In the genomic region with DNA sequence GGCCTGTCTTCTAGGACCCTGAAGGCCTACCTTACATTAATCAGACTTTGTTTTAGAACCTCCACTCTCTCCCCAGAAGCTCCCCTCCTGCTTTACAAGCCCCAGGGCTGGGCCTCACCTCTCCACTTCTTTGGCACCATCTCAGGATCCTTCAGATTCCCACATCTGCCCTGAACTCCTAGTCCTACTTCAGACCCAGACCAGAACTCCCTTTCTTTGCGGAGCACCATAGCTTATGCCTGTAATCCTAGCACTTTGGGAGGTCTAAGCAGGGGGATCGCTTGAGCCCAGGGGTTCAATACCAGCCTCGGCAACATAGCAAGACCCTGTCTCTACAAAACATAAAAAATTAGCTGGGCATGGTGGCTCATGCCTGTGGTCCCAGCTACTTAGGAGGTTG, we compare ENCODE assay signal across 9 cellular contexts. TPM values are rescaled to one million over a fixed set of nuclear protein-coding genes. Genes with fewer than 3 reads are reported as not detected.
DNase-seq lines count a peak whose midpoint lies in the region; ATAC-seq lines count a peak whose summit lies in the region.
"Had no signal": no experiment of that assay in that cellular context is flagged by ENCODE, and none has a peak within 500 bp of the region (broad histone marks: within the 10 kb centered on the region; RNA-seq: fewer than 3 reads in every experiment).

No MANE protein-coding gene starts in this region.

- H3K4me3 Mint-ChIP-seq in stimulated activated naive CD8-positive, alpha-beta T cell treated with anti-CD3 and anti-CD28 coated beads, Interleukin-15, Interleukin-2, amounts not matched to agents 100 ng/mL and 50 ng/mL, for 24 hours: peak overlapping the region; percentile 96
- H3K4me3 Mint-ChIP-seq in central memory CD8-positive, alpha-beta T cell: peak overlapping the region; percentile 92

- no peaks in the 10 kb centered on the region for H3K27me3 Mint-ChIP-seq in stimulated activated naive CD8-positive, alpha-beta T cell treated with anti-CD3 and anti-CD28 coated beads, Interleukin-15, Interleukin-2, amounts not matched to agents 100 ng/mL and 50 ng/mL, for 24 hours
- no peaks in the 10 kb centered on the region for H3K27me3 Mint-ChIP-seq in central memory CD8-positive, alpha-beta T cell

- H3K4me3 ChIP-seq in mucosa of stomach (ENCODE audit: low read length): peak overlapping the region; percentile 56

- no peaks in the 10 kb centered on the region for H3K9me3 ChIP-seq in mucosa of stomach (ENCODE audit: control insufficient read depth, low read length)

- intact Hi-C loops in left colon (cut with DNase I, micrococcal nuclease): no loop called here

- H3K27me3 ChIP-seq in mucosa of stomach (ENCODE audit: control insufficient read depth, insufficient read depth, low read length): no peaks in the 10 kb centered on the region

- peaks cover 17% of the 10 kb centered on the region for H3K4me1 ChIP-seq in mucosa of stomach (ENCODE audit: control insufficient read depth, insufficient read depth, low read length)

- no peak for DNase-seq in stimulated activated naive CD8-positive, alpha-beta T cell treated with anti-CD3 and anti-CD28 coated beads, Interleukin-15, Interleukin-2, amounts not matched to agents 100 U/mL and 50 U/mL, for 24 hours
- no peak for DNase-seq in central memory CD8-positive, alpha-beta T cell (ENCODE audit: low spot score in 2 of 2)
- DNase-seq in left colon (no peak), NCI-H146 (lab: John Stamatoyannopoulos, UW) (no peak)
- DNase-seq: SHP77 treated with DMSO at 0.1 percent for 48 hours had no signal

- peaks cover 36% of the 10 kb centered on the region for H3K4me1 Mint-ChIP-seq in stimulated activated naive CD8-positive, alpha-beta T cell treated with anti-CD3 and anti-CD28 coated beads, Interleukin-15, Interleukin-2, amounts not matched to agents 100 ng/mL and 50 ng/mL, for 24 hours (ENCODE audit: low read depth)
- peaks cover 36% of the 10 kb centered on the region for H3K4me1 Mint-ChIP-seq in central memory CD8-positive, alpha-beta T cell

- no peaks in the 10 kb centered on the region for H3K36me3 ChIP-seq in mucosa of stomach (ENCODE audit: control insufficient read depth, insufficient read depth, low read length)

- H3K9ac ChIP-seq in mucosa of stomach (ENCODE audit: low read length): peak overlapping the region; percentile 82

- ATAC-seq in stimulated activated naive CD8-positive, alpha-beta T cell treated with anti-CD3 and anti-CD28 coated beads, Interleukin-15, Interleukin-2, amounts not matched to agents 100 U/mL and 50 U/mL, for 24 hours: no peak
- no peak for ATAC-seq in central memory CD8-positive, alpha-beta T cell (replicated peaks; ENCODE audit: extremely low read depth, poor library complexity, severe bottlenecking)
- ATAC-seq in HG03565 (IDR thresholded peaks at IDR 0.05; ENCODE audit: unreplicated experiment) (no peak), left colon (no peak), GM18861 (IDR thresholded peaks at IDR 0.05; ENCODE audit: unreplicated experiment) (no peak)

- peak overlapping the region; percentile 95 for H3K27ac Mint-ChIP-seq in stimulated activated naive CD8-positive, alpha-beta T cell treated with anti-CD3 and anti-CD28 coated beads, Interleukin-15, Interleukin-2, amounts not matched to agents 100 ng/mL and 50 ng/mL, for 24 hours
- H3K27ac Mint-ChIP-seq in central memory CD8-positive, alpha-beta T cell (ENCODE audit: low read depth): peak overlapping the region; percentile 99

- peaks cover 30% of the 10 kb centered on the region for H3K36me3 Mint-ChIP-seq in stimulated activated naive CD8-positive, alpha-beta T cell treated with anti-CD3 and anti-CD28 coated beads, Interleukin-15, Interleukin-2, amounts not matched to agents 100 ng/mL and 50 ng/mL, for 24 hours (ENCODE audit: low read depth)
- peaks cover 30% of the 10 kb centered on the region for H3K36me3 Mint-ChIP-seq in central memory CD8-positive, alpha-beta T cell (ENCODE audit: insufficient read depth)

- H3K9me3 Mint-ChIP-seq in stimulated activated naive CD8-positive, alpha-beta T cell treated with anti-CD3 and anti-CD28 coated beads, Interleukin-15, Interleukin-2, amounts not matched to agents 100 ng/mL and 50 ng/mL, for 24 hours: no peaks in the 10 kb centered on the region
- H3K9me3 Mint-ChIP-seq in central memory CD8-positive, alpha-beta T cell: no peaks in the 10 kb centered on the region

RNA-seq across cellular contexts. Expression of gene CHCHD5, which starts 1.0 kb away (rescaled TPM):
- 10 to 100 TPM; 30.7 to 32.2 TPM for total RNA-seq in left colon

RNA-seq across cellular contexts. Expression of gene POLR1B, which starts 43.1 kb away (rescaled TPM):
- total RNA-seq in left colon: 10 to 100 TPM; 14.2 to 17.3 TPM
